Comparison of ENCODE assay signal across 1 cellular context in the genomic region with DNA sequence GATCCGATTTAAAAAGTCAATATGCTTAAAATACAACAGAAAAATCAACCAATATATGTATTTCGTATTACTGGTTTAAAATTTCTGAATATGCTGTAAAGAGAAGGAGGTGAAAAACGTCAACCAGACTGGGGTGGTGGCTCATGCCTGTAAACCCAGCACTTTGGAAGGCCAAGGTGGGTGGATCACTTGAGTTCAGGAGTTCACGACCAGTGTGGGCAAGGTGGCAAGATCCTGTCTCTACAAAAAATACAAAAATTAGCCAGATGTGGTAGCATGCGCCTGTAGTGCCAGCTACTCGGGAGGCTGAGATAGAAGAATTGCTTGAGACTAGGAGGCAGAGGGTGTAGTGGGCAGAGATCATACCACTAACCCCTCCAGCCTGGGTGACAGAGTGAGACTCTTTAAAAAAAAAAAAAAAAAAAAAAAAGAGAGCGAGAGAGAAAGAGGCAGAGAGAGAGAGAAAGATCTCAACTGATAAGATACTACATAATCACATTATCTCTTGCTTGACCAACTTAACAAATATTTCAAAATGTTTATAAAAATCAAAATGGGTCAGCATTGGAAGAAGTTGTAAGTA.
TF ChIP-seq lines count a peak whose summit lies in the region.

No MANE protein-coding gene starts in this region.

TF ChIP-seq in GM23338, 12 proteins besides CTCF, POLR2A, EP300 and RAD21:
- TF ChIP-seq POLR2AphosphoS5 (IDR thresholded peaks at IDR 0.05; ENCODE audit: low read depth) (no peak), ZNF114 (CRISPR knock-in tag; IDR thresholded peaks at IDR 0.05) (no peak), EZH2phosphoT487 (IDR thresholded peaks at IDR 0.05; ENCODE audit: unreplicated experiment) (no peak), ZNF331 (CRISPR knock-in tag; IDR thresholded peaks at IDR 0.05; ENCODE audit: low read depth) (no peak), EZH2 (IDR thresholded peaks at IDR 0.05; ENCODE audit: low read depth, unreplicated experiment) (no peak), CREB1 (CRISPR knock-in tag; IDR thresholded peaks at IDR 0.05; ENCODE audit: low read depth) (no peak)
- TF ChIP-seq, protein P1, sequence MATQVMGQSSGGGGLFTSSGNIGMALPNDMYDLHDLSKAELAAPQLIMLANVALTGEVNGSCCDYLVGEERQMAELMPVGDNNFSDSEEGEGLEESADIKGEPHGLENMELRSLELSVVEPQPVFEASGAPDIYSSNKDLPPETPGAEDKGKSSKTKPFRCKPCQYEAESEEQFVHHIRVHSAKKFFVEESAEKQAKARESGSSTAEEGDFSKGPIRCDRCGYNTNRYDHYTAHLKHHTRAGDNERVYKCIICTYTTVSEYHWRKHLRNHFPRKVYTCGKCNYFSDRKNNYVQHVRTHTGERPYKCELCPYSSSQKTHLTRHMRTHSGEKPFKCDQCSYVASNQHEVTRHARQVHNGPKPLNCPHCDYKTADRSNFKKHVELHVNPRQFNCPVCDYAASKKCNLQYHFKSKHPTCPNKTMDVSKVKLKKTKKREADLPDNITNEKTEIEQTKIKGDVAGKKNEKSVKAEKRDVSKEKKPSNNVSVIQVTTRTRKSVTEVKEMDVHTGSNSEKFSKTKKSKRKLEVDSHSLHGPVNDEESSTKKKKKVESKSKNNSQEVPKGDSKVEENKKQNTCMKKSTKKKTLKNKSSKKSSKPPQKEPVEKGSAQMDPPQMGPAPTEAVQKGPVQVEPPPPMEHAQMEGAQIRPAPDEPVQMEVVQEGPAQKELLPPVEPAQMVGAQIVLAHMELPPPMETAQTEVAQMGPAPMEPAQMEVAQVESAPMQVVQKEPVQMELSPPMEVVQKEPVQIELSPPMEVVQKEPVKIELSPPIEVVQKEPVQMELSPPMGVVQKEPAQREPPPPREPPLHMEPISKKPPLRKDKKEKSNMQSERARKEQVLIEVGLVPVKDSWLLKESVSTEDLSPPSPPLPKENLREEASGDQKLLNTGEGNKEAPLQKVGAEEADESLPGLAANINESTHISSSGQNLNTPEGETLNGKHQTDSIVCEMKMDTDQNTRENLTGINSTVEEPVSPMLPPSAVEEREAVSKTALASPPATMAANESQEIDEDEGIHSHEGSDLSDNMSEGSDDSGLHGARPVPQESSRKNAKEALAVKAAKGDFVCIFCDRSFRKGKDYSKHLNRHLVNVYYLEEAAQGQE (IDR thresholded peaks at IDR 0.05; ENCODE audit: unreplicated experiment), result no peak
